Comparison of ENCODE assay signal across 8 cellular contexts in genomic region chr3:69740103-69741021, GRCh38. TPM values are rescaled to one million over a fixed set of nuclear protein-coding genes. Genes with fewer than 3 reads are reported as not detected.
DNase-seq lines count a peak whose midpoint lies in the region; TF ChIP-seq lines count a peak whose summit lies in the region.

No MANE protein-coding gene starts in this region.

- H3K4me1 ChIP-seq in BE2C (no peaks in the 10 kb centered on the region; the same call in 1 of the 2 replicates), colonic mucosa (no peaks in the 10 kb centered on the region), urinary bladder (ENCODE audit: insufficient read depth) (no peaks in the 10 kb centered on the region)

- 19% methylated on average over 26 of the region's 26 CpGs for WGBS in urinary bladder

- H3K27ac ChIP-seq in colonic mucosa (peak overlapping the region; percentile 62), urinary bladder (ENCODE audit: low read depth) (no peak overlapping the region)

- no peak for DNase-seq in BE2C
- peak; percentile 34 for DNase-seq in HPDE6-E6E7 (ENCODE audit: extremely low spot score)
- peak; percentile 70 for DNase-seq in colonic mucosa
- peak; percentile 39 for DNase-seq in medulla oblongata (ENCODE audit: extremely low spot score)
- DNase-seq in stimulated activated CD8-positive, alpha-beta memory T cell treated with anti-CD3 and anti-CD28 coated beads, Interleukin-4, amount 100 ng/mL, for 48 hours = no peak
- DNase-seq in AG08395 (ENCODE audit: low spot score) = no peak
- no peak for DNase-seq in epidermal melanocyte (ENCODE audit: insufficient read length, low spot score)

- H3K9ac ChIP-seq in colonic mucosa (ENCODE audit: low read depth in 2 of 2, low read length in 2 of 2) = peak overlapping the region; percentile 71 to 85

- intact Hi-C loops in colonic mucosa (cut with DNase I) = no loop called here

- no peaks in the 10 kb centered on the region for H3K36me3 ChIP-seq in BE2C
- no peaks in the 10 kb centered on the region for H3K36me3 ChIP-seq in colonic mucosa
- no peaks in the 10 kb centered on the region for H3K36me3 ChIP-seq in urinary bladder (ENCODE audit: insufficient read depth)

- peak overlapping the region; percentile 65 for H3K4me3 ChIP-seq in BE2C (ENCODE audit: low read depth, low read length)
- H3K4me3 ChIP-seq in colonic mucosa = peak overlapping the region; percentile 78
- H3K4me3 ChIP-seq in urinary bladder (ENCODE audit: low read depth, low read length) = peak overlapping the region; percentile 92

- TF ChIP-seq CTCF in BE2C (IDR thresholded peaks at IDR 0.05; ENCODE audit: low read depth, low read length) = no peak
- no peak for TF ChIP-seq CTCF in colonic mucosa (IDR thresholded peaks at IDR 0.05)

- H3K9me3 ChIP-seq in BE2C (no peaks in the 10 kb centered on the region), colonic mucosa (no peaks in the 10 kb centered on the region)

- H3K27me3 ChIP-seq in BE2C = no peaks in the 10 kb centered on the region
- no peaks in the 10 kb centered on the region for H3K27me3 ChIP-seq in colonic mucosa

RNA-seq across cellular contexts. Expression of gene MITF, which starts 1.1 kb away (rescaled TPM):
- 3.2 TPM for polyA plus RNA-seq in BE2C (2012; ENCODE audit: insufficient read depth, insufficient read length, low read depth)
- total RNA-seq in colonic mucosa = 1 to 10 TPM; 2.9 to 5.8 TPM
- 13.6 TPM for total RNA-seq in urinary bladder
- 13.3 TPM for polyA plus RNA-seq in urinary bladder

Comparison
In these comparisons a context has a peak if more than half of its experiments do, and no peak if none do; other contexts are left out.
1. DNase-seq: peak in HPDE6-E6E7 (single experiment), colonic mucosa (single experiment) and medulla oblongata (single experiment); none in BE2C (single experiment), stimulated activated CD8-positive, alpha-beta memory T cell treated with anti-CD3 and anti-CD28 coated beads, Interleukin-4, amount 100 ng/mL, for 48 hours (single experiment), AG08395 (single experiment) and epidermal melanocyte (single experiment).
2. Peak in every context shown above with its lines, with median percentiles within 50 percentile points of each other: H3K4me3 ChIP-seq.